8 cellular contexts compared by ENCODE assay signal in the genomic region with DNA sequence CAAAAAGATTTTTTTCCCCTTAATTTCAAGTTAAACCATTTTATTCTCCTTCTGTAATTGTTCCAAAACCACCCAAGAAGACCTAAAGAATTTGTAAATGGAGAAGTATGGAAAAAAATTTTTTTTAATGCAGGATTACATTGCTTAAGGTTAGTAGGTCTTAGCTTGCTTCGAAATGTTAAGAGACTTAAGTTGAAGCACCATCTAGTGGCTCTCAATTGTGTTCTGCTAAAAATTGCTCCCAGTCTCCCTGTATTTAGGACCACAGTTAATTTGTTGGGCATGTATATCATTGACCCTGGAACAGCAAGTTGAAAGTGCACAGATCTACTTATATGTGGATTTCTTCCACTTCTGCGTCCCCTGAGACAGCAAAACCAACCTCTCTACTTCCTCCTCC. TPM values are rescaled to one million over a fixed set of nuclear protein-coding genes. Genes with fewer than 3 reads are reported as not detected.
DNase-seq lines count a peak whose midpoint lies in the region; ATAC-seq and TF ChIP-seq lines count a peak whose summit lies in the region.

No MANE protein-coding gene starts in this region.

- H3K36me3 ChIP-seq in endodermal cell (ENCODE audit: control insufficient read depth, insufficient read depth, low read length) = no peaks in the 10 kb centered on the region
- H3K36me3 ChIP-seq in neural progenitor cell = no peaks in the 10 kb centered on the region
- no peaks in the 10 kb centered on the region for H3K36me3 ChIP-seq in naive thymus-derived CD4-positive, alpha-beta T cell (ENCODE audit: control insufficient read depth in 2 of 3, insufficient read depth in 3 of 3, low read length in 3 of 3)

- H3K27me3 Mint-ChIP-seq in endodermal cell (ENCODE audit: insufficient read depth) (no peaks in the 10 kb centered on the region), neural progenitor cell (ENCODE audit: insufficient read depth, low read depth) (no peaks in the 10 kb centered on the region)
- H3K27me3 Mint-ChIP-seq in activated T-cell treated with anti-CD3 and anti-CD28 coated beads, Interleukin-2, amount 50 U/mL, for 4 hours (ENCODE audit: low read depth) = no peaks in the 10 kb centered on the region
- H3K27me3 Mint-ChIP-seq in naive thymus-derived CD4-positive, alpha-beta T cell = peaks cover 0 to 3% (median 0%) of the 10 kb centered on the region in 5 donors

- TF ChIP-seq CTCF in endodermal cell (conservative IDR thresholded peaks at IDR 0.05) (peak; percentile 64), neural progenitor cell (IDR thresholded peaks at IDR 0.05) (peak; percentile 44)

- H3K27ac ChIP-seq in endodermal cell (ENCODE audit: low read depth, low read length) = no peak overlapping the region
- H3K27ac ChIP-seq in neural progenitor cell = no peak overlapping the region
- H3K27ac ChIP-seq in naive thymus-derived CD4-positive, alpha-beta T cell (ENCODE audit: low read depth, low read length) = no peak overlapping the region

- intact Hi-C loops in naive thymus-derived CD4-positive, alpha-beta T cell (cut with micrococcal nuclease) = loop anchor here (1.0 to 5.0 kb wide), 7 partner anchors 77 to 474 kb away; partner anchors contain the start of gene CD200R1 (in 1 of the 2)

- DNase-seq in EH (ENCODE audit: low read depth) = peak; percentile 79
- DNase-seq in NAMALWA (ENCODE audit: low spot score) = peak; percentile 48
- DNase-seq in endodermal cell = no peak
- DNase-seq in neural progenitor cell (ENCODE audit: low spot score) = peak; percentile 34
- no peak for DNase-seq in activated T-cell treated with anti-CD3 and anti-CD28 coated beads, Interleukin-2, amount 50 U/mL, for 4 hours
- DNase-seq in naive thymus-derived CD4-positive, alpha-beta T cell = no peak
- DNase-seq in NCI-H510A (lab: John Stamatoyannopoulos, UW) = no peak

- H3K4me1 Mint-ChIP-seq in endodermal cell (peaks cover 13% of the 10 kb centered on the region), neural progenitor cell (no peaks in the 10 kb centered on the region)
- peaks cover 26% of the 10 kb centered on the region for H3K4me1 Mint-ChIP-seq in activated T-cell treated with anti-CD3 and anti-CD28 coated beads, Interleukin-2, amount 50 U/mL, for 4 hours (ENCODE audit: low read depth)
- peaks cover 18 to 28% (median 23%) of the 10 kb centered on the region in 7 donors for H3K4me1 Mint-ChIP-seq in naive thymus-derived CD4-positive, alpha-beta T cell

- H3K9me3 ChIP-seq in endodermal cell (ENCODE audit: control insufficient read depth, low read length) = no peaks in the 10 kb centered on the region
- H3K9me3 ChIP-seq in neural progenitor cell (ENCODE audit: low read depth) = no peaks in the 10 kb centered on the region
- H3K9me3 ChIP-seq in naive thymus-derived CD4-positive, alpha-beta T cell (ENCODE audit: control insufficient read depth in 2 of 3, low read length in 3 of 3) = no peaks in the 10 kb centered on the region

- H3K27ac Mint-ChIP-seq in endodermal cell (no peak overlapping the region), neural progenitor cell (no peak overlapping the region)
- no peak overlapping the region for H3K27ac Mint-ChIP-seq in naive thymus-derived CD4-positive, alpha-beta T cell

- H3F3A ChIP-seq in neural progenitor cell (ENCODE audit: low read depth) = no peaks in the 10 kb centered on the region

- WGBS in endodermal cell (ENCODE audit: insufficient coverage in 1 of 2, insufficient read length in 1 of 2), 2 experiments = 63 to 64% methylated on average over 2 of the region's 2 CpGs

- no peaks in the 10 kb centered on the region for H3K79me2 ChIP-seq in neural progenitor cell (ENCODE audit: low read depth)

- no peak overlapping the region for H2AFZ ChIP-seq in neural progenitor cell (replicated peaks)

- CTCF ChIA-PET in naive thymus-derived CD4-positive, alpha-beta T cell (lab: Charles Lee) = interaction anchor here (0.9 to 5.7 kb wide), 7 partner anchors 45 to 172 kb away, joined by 3 to 51 read pairs (median 3); no protein-coding TSS in a partner anchor

- peaks cover 3% of the 10 kb centered on the region for H3K9me3 Mint-ChIP-seq in endodermal cell
- no peaks in the 10 kb centered on the region for H3K9me3 Mint-ChIP-seq in neural progenitor cell
- peaks cover 5% of the 10 kb centered on the region for H3K9me3 Mint-ChIP-seq in activated T-cell treated with anti-CD3 and anti-CD28 coated beads, Interleukin-2, amount 50 U/mL, for 4 hours
- peaks cover 0 to 5% (median 0%) of the 10 kb centered on the region in 11 donors for H3K9me3 Mint-ChIP-seq in naive thymus-derived CD4-positive, alpha-beta T cell

- H3K4me2 ChIP-seq in neural progenitor cell = no peak overlapping the region

- H3K4me3 Mint-ChIP-seq in endodermal cell = no peak overlapping the region
- H3K4me3 Mint-ChIP-seq in neural progenitor cell = no peak overlapping the region
- no peak overlapping the region for H3K4me3 Mint-ChIP-seq in activated T-cell treated with anti-CD3 and anti-CD28 coated beads, Interleukin-2, amount 50 U/mL, for 4 hours
- no peak overlapping the region for H3K4me3 Mint-ChIP-seq in naive thymus-derived CD4-positive, alpha-beta T cell

- ATAC-seq in activated T-cell treated with anti-CD3 and anti-CD28 coated beads, Interleukin-2, amount 50 U/mL, for 4 hours = no peak
- no peak for ATAC-seq in naive thymus-derived CD4-positive, alpha-beta T cell
- ATAC-seq in GM18858 (IDR thresholded peaks at IDR 0.05; ENCODE audit: unreplicated experiment) = no peak

- H3K9ac ChIP-seq in endodermal cell (ENCODE audit: extremely low read depth, low read length, poor library complexity, severe bottlenecking) (no peak overlapping the region), neural progenitor cell (no peak overlapping the region)

- H3K4me1 ChIP-seq in endodermal cell (ENCODE audit: control insufficient read depth, insufficient read depth, low read length) (peaks cover 7% of the 10 kb centered on the region), neural progenitor cell (no peaks in the 10 kb centered on the region)
- H3K4me1 ChIP-seq in naive thymus-derived CD4-positive, alpha-beta T cell (ENCODE audit: control insufficient read depth in 2 of 2, insufficient read depth in 2 of 2, low read length in 2 of 2) = no peaks in the 10 kb centered on the region

- POLR2A ChIA-PET in naive thymus-derived CD4-positive, alpha-beta T cell (lab: Charles Lee) = interaction anchor here (0.8 kb wide), 1 partner anchor 80 kb away, joined by 3 read pairs; no protein-coding TSS in a partner anchor

- H4K20me1 ChIP-seq in neural progenitor cell (ENCODE audit: low read depth) = no peaks in the 10 kb centered on the region

- no peak overlapping the region for H3K4me3 ChIP-seq in endodermal cell (ENCODE audit: low read length)
- H3K4me3 ChIP-seq in neural progenitor cell = no peak overlapping the region
- H3K4me3 ChIP-seq in naive thymus-derived CD4-positive, alpha-beta T cell (ENCODE audit: low read length) = no peak overlapping the region

- H3K36me3 Mint-ChIP-seq in endodermal cell (ENCODE audit: low read depth) = no peaks in the 10 kb centered on the region
- no peaks in the 10 kb centered on the region for H3K36me3 Mint-ChIP-seq in neural progenitor cell
- H3K36me3 Mint-ChIP-seq in activated T-cell treated with anti-CD3 and anti-CD28 coated beads, Interleukin-2, amount 50 U/mL, for 4 hours (ENCODE audit: insufficient read depth) = no peaks in the 10 kb centered on the region
- no peaks in the 10 kb centered on the region for H3K36me3 Mint-ChIP-seq in naive thymus-derived CD4-positive, alpha-beta T cell

- H3K27me3 ChIP-seq in endodermal cell (ENCODE audit: control insufficient read depth, insufficient read depth, low read length, poor library complexity, severe bottlenecking) = no peaks in the 10 kb centered on the region
- H3K27me3 ChIP-seq in neural progenitor cell = no peaks in the 10 kb centered on the region
- H3K27me3 ChIP-seq in naive thymus-derived CD4-positive, alpha-beta T cell (ENCODE audit: control insufficient read depth in 2 of 2, insufficient read depth in 2 of 2, low read length in 2 of 2) = no peaks in the 10 kb centered on the region

RNA-seq across cellular contexts. Expression of gene CD200R1L, which starts 32.4 kb away (rescaled TPM):
- total RNA-seq in endodermal cell (not detected), neural progenitor cell (ENCODE audit: low replicate concordance) (not detected in 2 replicates)
- polyA plus RNA-seq in endodermal cell (2013, experiment 1 of 2) = not detected
- not detected for polyA plus RNA-seq in endodermal cell (2013, experiment 2 of 2)
- not detected for total RNA-seq in activated T-cell treated with anti-CD3 and anti-CD28 coated beads, Interleukin-2, amount 50 U/mL, for 4 hours
- not detected for total RNA-seq in naive thymus-derived CD4-positive, alpha-beta T cell
- not detected for polyA plus RNA-seq in naive thymus-derived CD4-positive, alpha-beta T cell

Comparison
In these comparisons a context has a peak if more than half of its experiments do, and no peak if none do; other contexts are left out.
1. DNase-seq: peak in EH (single experiment), NAMALWA (single experiment) and neural progenitor cell (single experiment); none in endodermal cell (single experiment), activated T-cell treated with anti-CD3 and anti-CD28 coated beads, Interleukin-2, amount 50 U/mL, for 4 hours (single experiment), naive thymus-derived CD4-positive, alpha-beta T cell (0 of 9) and NCI-H510A (single experiment).